ENCODE assay signal across 33 cellular contexts in genomic region chrX:65948103-65948502, GRCh38.
"Had no signal": no experiment of that assay in that cellular context is flagged by ENCODE, and none has a peak within 500 bp of the region (broad histone marks: within the 10 kb centered on the region; RNA-seq: fewer than 3 reads in every experiment).

No MANE protein-coding gene starts in this region.

- DNase-seq: Karpas-422, MG63, MM.1S, MV-4-11, NCI-H1048, NCI-H1092, NCI-H1092 treated with DMSO at 0.1 percent for 48 hours, NCI-H1105, NCI-H1105 treated with DMSO at 0.1 percent for 48 hours, NCI-H1417, NCI-H1417 treated with DMSO at 0.1 percent for 48 hours, NCI-H1436, NCI-H1436 treated with DMSO at 0.1 percent for 48 hours, NCI-H146, NCI-H1694, NCI-H1694 treated with DMSO at 0.1 percent for 48 hours, NCI-H187, NCI-H187 treated with DMSO at 0.1 percent for 48 hours, NCI-H1930, NCI-H2029, NCI-H2029 treated with DMSO at 0.1 percent for 48 hours, NCI-H2081, NCI-H2081 treated with DMSO at 0.1 percent for 48 hours, NCI-H2107, NCI-H2171, NCI-H2171 treated with DMSO at 0.1 percent for 48 hours, NCI-H2227 treated with DMSO at 0.1 percent for 48 hours, NCI-H226, NCI-H345, NCI-H446, NCI-H446 treated with DMSO at 0.1 percent for 48 hours, NCI-H510A, NCI-H510A treated with DMSO at 0.1 percent for 48 hours had no signal

- H3K36me3 ChIP-seq: MG63 had no signal

- H3K27me3 ChIP-seq: MG63 had no signal

- H3K4me3 ChIP-seq: MG63 had no signal

- H3K9me3 ChIP-seq: MG63 had no signal
